21 cellular contexts compared by ENCODE assay signal in genomic region chr7:157149317-157149716, GRCh38.
"Had no signal": no experiment of that assay in that cellular context is flagged by ENCODE, and none has a peak within 500 bp of the region (broad histone marks: within the 10 kb centered on the region; RNA-seq: fewer than 3 reads in every experiment).

No MANE protein-coding gene starts in this region.

- H3K9me3 ChIP-seq: esophagus muscularis mucosa, gastroesophageal sphincter, suprapubic skin, thyroid gland, upper lobe of left lung, uterus had no signal

- H3K36me3 Mint-ChIP-seq: natural killer cell had no signal

- H3K27ac Mint-ChIP-seq: memory B cell; mesothelial cell of epicardium; natural killer cell; stimulated activated effector memory CD8-positive, alpha-beta T cell treated with anti-CD3 and anti-CD28 coated beads, Interleukin-12 subunit alpha, Interleukin-12 subunit beta, amount 100 ng/mL, for 72 hours had no signal

- H3K27me3 Mint-ChIP-seq: effector memory CD8-positive, alpha-beta T cell; memory B cell had no signal

- H3K36me3 ChIP-seq: thyroid gland, uterus had no signal

- H3K9me3 Mint-ChIP-seq: effector memory CD8-positive, alpha-beta T cell; memory B cell; mesothelial cell of epicardium; natural killer cell; neural crest cell; stimulated activated effector memory CD8-positive, alpha-beta T cell treated with anti-CD3 and anti-CD28 coated beads, Interleukin-12 subunit alpha, Interleukin-12 subunit beta, amount 100 ng/mL, for 72 hours had no signal

- H3K4me1 ChIP-seq: thyroid gland had no signal

- H3K4me3 Mint-ChIP-seq: memory B cell; mesothelial cell of epicardium; natural killer cell; neural crest cell; stimulated activated effector memory CD8-positive, alpha-beta T cell treated with anti-CD3 and anti-CD28 coated beads, Interleukin-12 subunit alpha, Interleukin-12 subunit beta, amount 100 ng/mL, for 72 hours had no signal

- DNase-seq: effector memory CD8-positive, alpha-beta T cell; glutamatergic neuron; islet precursor cell; natural killer cell; posterior cingulate gyrus; right cardiac atrium; stimulated activated CD4-positive, alpha-beta T cell treated with anti-CD3 and anti-CD28 coated beads, Interleukin-4, amount 100 ng/mL, for 1 hour; stimulated activated CD8-positive, alpha-beta memory T cell treated with anti-CD3 and anti-CD28 coated beads, Interleukin-4, amount 100 ng/mL, for 48 hours; stimulated activated naive CD8-positive, alpha-beta T cell treated with anti-CD3 and anti-CD28 coated beads, Interleukin-15, Interleukin-2, amounts not matched to agents 100 U/mL and 50 U/mL, for 24 hours; thyroid gland; upper lobe of left lung; uterus had no signal

- H3K4me3 ChIP-seq: esophagus muscularis mucosa, gastroesophageal sphincter, suprapubic skin, thyroid gland, upper lobe of left lung, uterus had no signal

- ATAC-seq: effector memory CD8-positive, alpha-beta T cell; gastroesophageal sphincter; left lobe of liver; natural killer cell; right cardiac atrium; stimulated activated effector memory CD8-positive, alpha-beta T cell treated with anti-CD3 and anti-CD28 coated beads, Interleukin-12 subunit alpha, Interleukin-12 subunit beta, amount 100 ng/mL, for 72 hours; stimulated activated naive CD8-positive, alpha-beta T cell treated with anti-CD3 and anti-CD28 coated beads, Interleukin-15, Interleukin-2, amounts not matched to agents 100 U/mL and 50 U/mL, for 24 hours had no signal

- H3K27ac ChIP-seq: epithelial cell of prostate, esophagus muscularis mucosa, gastroesophageal sphincter, suprapubic skin, thyroid gland, upper lobe of left lung, uterus had no signal

- H3K27me3 ChIP-seq: esophagus muscularis mucosa, gastroesophageal sphincter, suprapubic skin, thyroid gland, upper lobe of left lung, uterus had no signal
